8 cellular contexts compared by ENCODE assay signal in genomic region chr6:26043389-26044139, GRCh38. TPM values are rescaled to one million over a fixed set of nuclear protein-coding genes. Genes with fewer than 3 reads are reported as not detected.
DNase-seq lines count a peak whose midpoint lies in the region; ATAC-seq and TF ChIP-seq lines count a peak whose summit lies in the region.

No MANE protein-coding gene starts in this region.

- H3K9ac ChIP-seq in HUES6 (ENCODE audit: low read length) (peak overlapping the region; percentile 96), iPS-18a (ENCODE audit: low read length) (peak overlapping the region; percentile 98), skeletal muscle satellite cell (ENCODE audit: low read depth, low read length) (peak overlapping the region; percentile 65)

- H3K4me3 ChIP-seq in HUES6 (ENCODE audit: low read depth, low read length) (peak overlapping the region; percentile 60), brain microvascular endothelial cell (ENCODE audit: low read depth, low read length) (peak overlapping the region; percentile 65), iPS-18a (ENCODE audit: low read length) (peak overlapping the region; percentile 87), skeletal muscle satellite cell (ENCODE audit: low read length) (peak overlapping the region; percentile 63)

- H3K27me3 ChIP-seq in HUES6 (ENCODE audit: control insufficient read depth, insufficient read depth, low read length): no peaks in the 10 kb centered on the region
- no peaks in the 10 kb centered on the region for H3K27me3 ChIP-seq in brain microvascular endothelial cell (replicated peaks)
- no peaks in the 10 kb centered on the region for H3K27me3 ChIP-seq in iPS-18a (ENCODE audit: control insufficient read depth, insufficient read depth, low read length)
- H3K27me3 ChIP-seq in skeletal muscle satellite cell (ENCODE audit: control insufficient read depth, insufficient read depth, low read length): no peaks in the 10 kb centered on the region

- no peaks in the 10 kb centered on the region for H3K9me3 Mint-ChIP-seq in T-helper 2 cell treated with Interferon-gamma antibody and Interleukin-4, amounts not matched to agents 5 μg/mL and 100 μg/mL, for 36 hours

- H3K27ac Mint-ChIP-seq in T-helper 2 cell treated with Interferon-gamma antibody and Interleukin-4, amounts not matched to agents 5 μg/mL and 100 μg/mL, for 36 hours: peak overlapping the region; percentile 99

- H3K27ac ChIP-seq in HUES6 (ENCODE audit: low read depth, low read length): peak overlapping the region; percentile 72
- H3K27ac ChIP-seq in brain microvascular endothelial cell: peak overlapping the region; percentile 75
- H3K27ac ChIP-seq in iPS-18a (ENCODE audit: low read length): peak overlapping the region; percentile 100

- peaks cover 33% of the 10 kb centered on the region for H3K4me1 Mint-ChIP-seq in T-helper 2 cell treated with Interferon-gamma antibody and Interleukin-4, amounts not matched to agents 5 μg/mL and 100 μg/mL, for 36 hours (ENCODE audit: low read depth)

- H3K4me1 ChIP-seq in HUES6 (ENCODE audit: control insufficient read depth, insufficient read depth, low read length): peaks cover 13% of the 10 kb centered on the region; the same call in 1 of the 2 replicates
- H3K4me1 ChIP-seq in iPS-18a (ENCODE audit: control insufficient read depth, low read depth, low read length): peaks cover 32% of the 10 kb centered on the region
- H3K4me1 ChIP-seq in skeletal muscle satellite cell (ENCODE audit: control insufficient read depth, insufficient read depth, low read length): peaks cover 21% of the 10 kb centered on the region

- H3K4me3 Mint-ChIP-seq in T-helper 2 cell treated with Interferon-gamma antibody and Interleukin-4, amounts not matched to agents 5 μg/mL and 100 μg/mL, for 36 hours: peak overlapping the region; percentile 90

- H3K36me3 ChIP-seq in HUES6 (ENCODE audit: control insufficient read depth, insufficient read depth, low read length) (no peaks in the 10 kb centered on the region), brain microvascular endothelial cell (replicated peaks) (no peaks in the 10 kb centered on the region), iPS-18a (ENCODE audit: control insufficient read depth, low read depth, low read length) (no peaks in the 10 kb centered on the region), skeletal muscle satellite cell (ENCODE audit: insufficient read depth, low read length) (no peaks in the 10 kb centered on the region)

- in situ Hi-C loops in brain microvascular endothelial cell (cut with HindIII; ENCODE audit: low pct_ligation_motif_present, low sequenced_read_pairs): no loop called here

- ATAC-seq in GM21447 (IDR thresholded peaks at IDR 0.05; ENCODE audit: unreplicated experiment): peak; percentile 59

- no peaks in the 10 kb centered on the region for H3K27me3 Mint-ChIP-seq in T-helper 2 cell treated with Interferon-gamma antibody and Interleukin-4, amounts not matched to agents 5 μg/mL and 100 μg/mL, for 36 hours (ENCODE audit: low read depth)

- H3K4me2 ChIP-seq in skeletal muscle satellite cell (ENCODE audit: low read length): peak overlapping the region; percentile 89

- TF ChIP-seq CTCF in brain microvascular endothelial cell (IDR thresholded peaks at IDR 0.05; ENCODE audit: low read depth, low read length, missing control alignments): no peak

- H3K9me3 ChIP-seq in HUES6 (ENCODE audit: control insufficient read depth, insufficient read depth, low read depth, low read length) (no peaks in the 10 kb centered on the region), iPS-18a (ENCODE audit: control insufficient read depth, low read depth, low read length) (no peaks in the 10 kb centered on the region), skeletal muscle satellite cell (replicated peaks; ENCODE audit: low read length) (no peaks in the 10 kb centered on the region)

- DNase-seq in DMS153 (lab: John Stamatoyannopoulos, UW) (peak; percentile 98), brain microvascular endothelial cell (peak; percentile 93), NCI-H82 treated with DMSO at 0.1 percent for 48 hours (lab: John Stamatoyannopoulos, UW; ENCODE audit: unreplicated experiment) (no peak)
- DNase-seq in T-helper 2 cell treated with Interferon-gamma antibody and Interleukin-4, amounts not matched to agents 5 μg/mL and 100 μg/mL, for 36 hours (ENCODE audit: low spot score): peak; percentile 77

- H3K36me3 Mint-ChIP-seq in T-helper 2 cell treated with Interferon-gamma antibody and Interleukin-4, amounts not matched to agents 5 μg/mL and 100 μg/mL, for 36 hours (ENCODE audit: low read depth): no peaks in the 10 kb centered on the region

RNA-seq across cellular contexts. Expression of gene HFE, which starts 43.7 kb away (rescaled TPM):
- 8.5 and 13.9 TPM in 2 replicates for total RNA-seq in skeletal muscle satellite cell (2012; rRNA removed)
